ENCODE assay signal across 10 cellular contexts in the genomic region with DNA sequence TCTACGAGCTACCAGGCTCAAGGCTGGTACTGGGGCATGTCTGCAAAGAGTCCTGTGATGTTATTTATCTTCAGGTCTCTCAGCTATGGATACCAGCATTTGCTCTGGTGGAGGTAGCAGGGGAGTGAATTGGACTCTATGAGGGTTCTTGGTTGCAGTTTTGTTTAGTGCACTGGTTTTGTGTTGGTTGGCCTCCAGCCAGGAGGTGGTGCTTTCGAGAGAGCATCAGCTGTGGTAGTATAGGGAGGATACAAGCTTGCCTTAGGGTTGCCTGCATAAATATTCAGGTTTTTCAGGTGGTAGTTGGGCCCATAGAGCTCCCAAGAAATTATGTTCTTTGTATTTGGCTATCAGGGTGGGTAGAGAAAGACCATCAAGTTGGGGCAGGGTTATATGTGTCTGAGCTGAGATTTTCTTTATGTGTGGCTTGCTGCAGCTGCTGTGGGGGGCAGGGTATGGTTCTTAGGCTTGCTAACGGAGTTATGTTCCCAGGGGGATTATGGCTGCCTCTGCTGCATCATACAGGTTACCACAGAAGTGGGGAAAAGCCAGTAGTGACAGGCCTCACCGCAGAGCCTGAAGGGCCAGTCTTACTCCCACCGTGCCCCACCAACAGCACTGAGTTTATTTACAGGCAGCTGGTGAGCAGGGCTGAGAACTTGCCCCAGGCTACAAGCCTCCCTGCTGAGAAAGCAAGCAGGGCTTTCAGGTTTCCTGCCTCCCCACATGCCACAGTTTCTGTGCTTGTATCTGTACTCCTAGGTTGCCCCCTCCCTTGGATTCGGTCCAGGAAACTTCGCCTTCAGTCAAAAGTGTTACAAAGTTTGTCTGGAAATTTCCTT. TPM values are rescaled to one million over a fixed set of nuclear protein-coding genes. Genes with fewer than 3 reads are reported as not detected.
DNase-seq lines count a peak whose midpoint lies in the region; ATAC-seq and TF ChIP-seq lines count a peak whose summit lies in the region.
"Had no signal": no experiment of that assay in that cellular context is flagged by ENCODE, and none has a peak within 500 bp of the region (broad histone marks: within the 10 kb centered on the region; RNA-seq: fewer than 3 reads in every experiment).

No MANE protein-coding gene starts in this region.

- peak; percentile 84 for ATAC-seq in HG03175 (IDR thresholded peaks at IDR 0.05; ENCODE audit: unreplicated experiment)
- ATAC-seq in stimulated activated naive B cell treated with anti-CD40 and anti-IgM and Interleukin-4, amounts not matched to agents 10 μg/mL and 1 μg/mL and 100 μg/mL, for 72 hours (replicated peaks): peak; percentile 98 to 99

- H3K27ac ChIP-seq in WERI-Rb-1: no peak overlapping the region
- H3K27ac ChIP-seq: cardiac muscle cell had no signal

- no peaks in the 10 kb centered on the region for H3K27me3 Mint-ChIP-seq in stimulated activated naive B cell treated with anti-CD40 and anti-IgM and Interleukin-4, amounts not matched to agents 10 μg/mL and 1 μg/mL and 100 μg/mL, for 72 hours

- no peaks in the 10 kb centered on the region for H3K9me3 ChIP-seq in WERI-Rb-1 (ENCODE audit: severe bottlenecking)

- H3K27me3 ChIP-seq in WERI-Rb-1 (ENCODE audit: insufficient read depth, low read depth, severe bottlenecking): no peaks in the 10 kb centered on the region
- H3K27me3 ChIP-seq: cardiac muscle cell had no signal

- TF ChIP-seq CTCF in WERI-Rb-1 (IDR thresholded peaks at IDR 0.05; ENCODE audit: low read depth, low read length): no peak

- H3K36me3 Mint-ChIP-seq in stimulated activated naive B cell treated with anti-CD40 and anti-IgM and Interleukin-4, amounts not matched to agents 10 μg/mL and 1 μg/mL and 100 μg/mL, for 72 hours: peaks cover 16 to 39% of the 10 kb centered on the region in 2 donors

- DNase-seq in NCI-H748 (lab: John Stamatoyannopoulos, UW; ENCODE audit: unreplicated experiment) (peak; percentile 50), NCI-H748 treated with DMSO at 0.1 percent for 48 hours (lab: John Stamatoyannopoulos, UW) (no peak), WERI-Rb-1 (peak; percentile 32), HuH-7 (ENCODE audit: low spot score) (no peak), AG08395 (ENCODE audit: low spot score) (no peak), mesenteric fat pad (ENCODE audit: low spot score) (no peak)
- peak; percentile 72 for DNase-seq in stimulated activated naive B cell treated with anti-CD40 and anti-IgM and Interleukin-4, amounts not matched to agents 10 μg/mL and 1 μg/mL and 100 μg/mL, for 72 hours

- peak overlapping the region; percentile 95 for H3K27ac Mint-ChIP-seq in stimulated activated naive B cell treated with anti-CD40 and anti-IgM and Interleukin-4, amounts not matched to agents 10 μg/mL and 1 μg/mL and 100 μg/mL, for 72 hours

- H3K4me3 ChIP-seq in WERI-Rb-1 (ENCODE audit: low read depth, low read length): no peak overlapping the region
- H3K4me3 ChIP-seq: cardiac muscle cell had no signal

- H3K36me3 ChIP-seq in WERI-Rb-1: no peaks in the 10 kb centered on the region
- H3K36me3 ChIP-seq: cardiac muscle cell had no signal

- H3K4me1 Mint-ChIP-seq in stimulated activated naive B cell treated with anti-CD40 and anti-IgM and Interleukin-4, amounts not matched to agents 10 μg/mL and 1 μg/mL and 100 μg/mL, for 72 hours: peaks cover 21 to 32% of the 10 kb centered on the region in 2 donors

- peak overlapping the region; percentile 63 to 70 for H3K4me3 Mint-ChIP-seq in stimulated activated naive B cell treated with anti-CD40 and anti-IgM and Interleukin-4, amounts not matched to agents 10 μg/mL and 1 μg/mL and 100 μg/mL, for 72 hours

- peaks cover 4 to 12% of the 10 kb centered on the region in 2 donors for H3K9me3 Mint-ChIP-seq in stimulated activated naive B cell treated with anti-CD40 and anti-IgM and Interleukin-4, amounts not matched to agents 10 μg/mL and 1 μg/mL and 100 μg/mL, for 72 hours

RNA-seq across cellular contexts. Expression of a gene that starts 9.8 kb away (rescaled TPM):
- 30.6 TPM for total RNA-seq in mesenteric fat pad

RNA-seq across cellular contexts. Expression of a gene that starts 50.4 kb away (rescaled TPM):
- total RNA-seq in mesenteric fat pad: not detected
- total RNA-seq: kidney epithelial cell had no signal

Comparison
In these comparisons a context has a peak if more than half of its experiments do, and no peak if none do; other contexts are left out.
1. DNase-seq: peak in NCI-H748 (single experiment), WERI-Rb-1 (single experiment) and stimulated activated naive B cell treated with anti-CD40 and anti-IgM and Interleukin-4, amounts not matched to agents 10 μg/mL and 1 μg/mL and 100 μg/mL, for 72 hours (single experiment); none in NCI-H748 treated with DMSO at 0.1 percent for 48 hours (single experiment), HuH-7 (single experiment), AG08395 (single experiment) and mesenteric fat pad (single experiment).